19 cellular contexts compared by ENCODE assay signal in genomic region chr9:130661461-130662098, GRCh38. TPM values are rescaled to one million over a fixed set of nuclear protein-coding genes. Genes with fewer than 3 reads are reported as not detected.
DNase-seq lines count a peak whose midpoint lies in the region; ATAC-seq and TF ChIP-seq lines count a peak whose summit lies in the region.
"Had no signal": no experiment of that assay in that cellular context is flagged by ENCODE, and none has a peak within 500 bp of the region (broad histone marks: within the 10 kb centered on the region; RNA-seq: fewer than 3 reads in every experiment).

No MANE protein-coding gene starts in this region.

- peaks cover 0 to 12% (median 3%) of the 10 kb centered on the region in 5 experiments for H3K9me3 Mint-ChIP-seq in brain
- peaks cover 0 to 1% (median 0%) of the 10 kb centered on the region in 11 donors for H3K9me3 Mint-ChIP-seq in naive thymus-derived CD4-positive, alpha-beta T cell
- no peaks in the 10 kb centered on the region for H3K9me3 Mint-ChIP-seq in stimulated activated memory B cell treated with anti-CD40 and anti-IgM and Interleukin-4, amounts not matched to agents 10 μg/mL and 1 μg/mL and 100 μg/mL, for 72 hours

- peaks cover 99% of the 10 kb centered on the region for H3K27me3 Mint-ChIP-seq in brain
- H3K27me3 Mint-ChIP-seq in naive thymus-derived CD4-positive, alpha-beta T cell, result peaks cover 48 to 77% (median 63%) of the 10 kb centered on the region in 5 donors
- peaks cover 94% of the 10 kb centered on the region for H3K27me3 Mint-ChIP-seq in stimulated activated memory B cell treated with anti-CD40 and anti-IgM and Interleukin-4, amounts not matched to agents 10 μg/mL and 1 μg/mL and 100 μg/mL, for 72 hours

- H3K4me3 ChIP-seq in heart right ventricle, result peak overlapping the region in 8 of 10 donors; percentile 27 to 53 (median 38)
- no peak overlapping the region for H3K4me3 ChIP-seq in naive thymus-derived CD4-positive, alpha-beta T cell (ENCODE audit: low read length)
- H3K4me3 ChIP-seq in thoracic aorta, result peak overlapping the region; percentile 69
- H3K4me3 ChIP-seq: lung had no signal

- H3K27me3 ChIP-seq in heart right ventricle, result peaks cover 79 to 100% (median 100%) of the 10 kb centered on the region in 7 donors
- peaks cover 3 to 35% of the 10 kb centered on the region in 2 donors for H3K27me3 ChIP-seq in naive thymus-derived CD4-positive, alpha-beta T cell (ENCODE audit: control insufficient read depth in 2 of 2, insufficient read depth in 2 of 2, low read length in 2 of 2)
- H3K27me3 ChIP-seq in thoracic aorta (replicated peaks; ENCODE audit: insufficient read depth), result peaks cover 20% of the 10 kb centered on the region

- H3K4me1 Mint-ChIP-seq in brain, result peaks cover 38% of the 10 kb centered on the region
- peaks cover 11 to 36% (median 25%) of the 10 kb centered on the region in 7 donors for H3K4me1 Mint-ChIP-seq in naive thymus-derived CD4-positive, alpha-beta T cell
- H3K4me1 Mint-ChIP-seq in stimulated activated memory B cell treated with anti-CD40 and anti-IgM and Interleukin-4, amounts not matched to agents 10 μg/mL and 1 μg/mL and 100 μg/mL, for 72 hours, result peaks cover 47% of the 10 kb centered on the region

- H3K27ac Mint-ChIP-seq in brain, result no peak overlapping the region
- peak overlapping the region in 1 of 9 donors; percentile 29 for H3K27ac Mint-ChIP-seq in naive thymus-derived CD4-positive, alpha-beta T cell
- H3K27ac Mint-ChIP-seq in stimulated activated memory B cell treated with anti-CD40 and anti-IgM and Interleukin-4, amounts not matched to agents 10 μg/mL and 1 μg/mL and 100 μg/mL, for 72 hours, result no peak overlapping the region
- H3K27ac Mint-ChIP-seq: activated naive CD8-positive, alpha-beta T cell had no signal

- peak overlapping the region in 3 of 5 experiments; percentile 20 to 80 (median 73) for H3K4me3 Mint-ChIP-seq in brain
- H3K4me3 Mint-ChIP-seq in naive thymus-derived CD4-positive, alpha-beta T cell, result peak overlapping the region in 6 of 10 donors; percentile 25 to 91 (median 43)
- no peak overlapping the region for H3K4me3 Mint-ChIP-seq in stimulated activated memory B cell treated with anti-CD40 and anti-IgM and Interleukin-4, amounts not matched to agents 10 μg/mL and 1 μg/mL and 100 μg/mL, for 72 hours
- H3K4me3 Mint-ChIP-seq: activated naive CD8-positive, alpha-beta T cell had no signal

- DNase-seq in heart right ventricle (no peak), Right ventricle myocardium superior (no peak), thoracic aorta (ENCODE audit: low spot score) (no peak), GM19238 (ENCODE audit: insufficient read length, low spot score) (no peak), NCI-H1417 treated with DMSO at 0.1 percent for 48 hours (lab: John Stamatoyannopoulos, UW) (no peak)
- DNase-seq in naive thymus-derived CD4-positive, alpha-beta T cell, result no peak
- DNase-seq: activated CD8-positive, alpha-beta memory T cell treated with anti-CD3 and anti-CD28 coated beads, Interleukin-2, amount 50 U/mL, for 4 hours; head of caudate nucleus; NCI-H226; nucleus accumbens; SW 1271 had no signal

- H3K27ac ChIP-seq in heart right ventricle (no peak overlapping the region), thoracic aorta (no peak overlapping the region)
- H3K27ac ChIP-seq in naive thymus-derived CD4-positive, alpha-beta T cell (ENCODE audit: low read depth, low read length), result no peak overlapping the region
- H3K27ac ChIP-seq: tibial nerve had no signal

- intact Hi-C loops in heart right ventricle (cut with DNase I), result no loop called here
- intact Hi-C loops in Right ventricle myocardium superior (cut with DNase I), result no loop called here
- intact Hi-C loops in naive thymus-derived CD4-positive, alpha-beta T cell (cut with micrococcal nuclease), result no loop called here

- 3% methylated on average over 47 of the region's 47 CpGs for WGBS in heart right ventricle, 2 donors

- H3K36me3 ChIP-seq in heart right ventricle, result no peaks in the 10 kb centered on the region
- no peaks in the 10 kb centered on the region for H3K36me3 ChIP-seq in naive thymus-derived CD4-positive, alpha-beta T cell (ENCODE audit: control insufficient read depth in 2 of 3, insufficient read depth in 3 of 3, low read length in 3 of 3)
- H3K36me3 ChIP-seq in thoracic aorta, result no peaks in the 10 kb centered on the region

- ATAC-seq in heart right ventricle (no peak), Right ventricle myocardium superior (ENCODE audit: poor library complexity) (no peak), thoracic aorta (ENCODE audit: insufficient number of reproducible peaks, low FRiP score, low read depth) (no peak)
- no peak for ATAC-seq in naive thymus-derived CD4-positive, alpha-beta T cell
- ATAC-seq in stimulated activated memory B cell treated with anti-CD40 and anti-IgM and Interleukin-4, amounts not matched to agents 10 μg/mL and 1 μg/mL and 100 μg/mL, for 72 hours, result no peak

- no peaks in the 10 kb centered on the region for H3K36me3 Mint-ChIP-seq in brain
- H3K36me3 Mint-ChIP-seq in naive thymus-derived CD4-positive, alpha-beta T cell, result peaks cover 0 to 4% (median 0%) of the 10 kb centered on the region in 5 donors
- H3K36me3 Mint-ChIP-seq in stimulated activated memory B cell treated with anti-CD40 and anti-IgM and Interleukin-4, amounts not matched to agents 10 μg/mL and 1 μg/mL and 100 μg/mL, for 72 hours, result peaks cover 5% of the 10 kb centered on the region
- H3K36me3 Mint-ChIP-seq: activated naive CD8-positive, alpha-beta T cell had no signal

- no peak for TF ChIP-seq CTCF in heart right ventricle (IDR thresholded peaks at IDR 0.05)
- TF ChIP-seq CTCF in brain (conservative IDR thresholded peaks at IDR 0.05), result no peak
- TF ChIP-seq CTCF in thoracic aorta (IDR thresholded peaks at IDR 0.05), result no peak

- CTCF ChIA-PET in naive thymus-derived CD4-positive, alpha-beta T cell (lab: Charles Lee), result no interaction called here

- H3K9me3 ChIP-seq in heart right ventricle, result no peaks in the 10 kb centered on the region
- no peaks in the 10 kb centered on the region for H3K9me3 ChIP-seq in naive thymus-derived CD4-positive, alpha-beta T cell (ENCODE audit: control insufficient read depth in 2 of 3, low read length in 3 of 3)
- H3K9me3 ChIP-seq in thoracic aorta, result no peaks in the 10 kb centered on the region

- H3K4me1 ChIP-seq in heart right ventricle (peaks cover 24 to 71% (median 66%) of the 10 kb centered on the region in 9 donors), thoracic aorta (ENCODE audit: control insufficient read depth in 1 of 2, low read depth in 2 of 2) (peaks cover 42 to 70% of the 10 kb centered on the region in 2 donors)
- H3K4me1 ChIP-seq in naive thymus-derived CD4-positive, alpha-beta T cell (ENCODE audit: control insufficient read depth in 2 of 2, insufficient read depth in 2 of 2, low read length in 2 of 2), result peaks cover 6 to 18% of the 10 kb centered on the region in 2 donors

- POLR2A ChIA-PET in naive thymus-derived CD4-positive, alpha-beta T cell (lab: Charles Lee), result no interaction called here

RNA-seq across cellular contexts. Expression of gene PRDM12, which starts 2.8 kb away (rescaled TPM):
- total RNA-seq in heart right ventricle (not detected), Right ventricle myocardium superior (not detected), thoracic aorta (not detected)
- polyA plus RNA-seq in heart right ventricle (under 1 TPM in 1 of 2 donors, not detected in 1; 0.01 TPM), brain (ENCODE audit: insufficient read depth, low read depth, low replicate concordance) (0.17 TPM)
- total RNA-seq in naive thymus-derived CD4-positive, alpha-beta T cell, result not detected
- under 1 TPM in 1 of 2 donors, not detected in 1; 0.07 TPM for polyA plus RNA-seq in naive thymus-derived CD4-positive, alpha-beta T cell
- total RNA-seq: Daoy, epithelial cell of proximal tubule, HT-29, tibial nerve had no signal

RNA-seq across cellular contexts. Expression of gene EXOSC2, which starts 32.0 kb away (rescaled TPM):
- 10 to 100 TPM; 11.9 to 17.7 (median 13.1) TPM for total RNA-seq in heart right ventricle
- 10 to 100 TPM; 10.8 to 15.0 TPM for polyA plus RNA-seq in heart right ventricle
- 10.9 TPM for total RNA-seq in Right ventricle myocardium superior
- polyA plus RNA-seq in brain (ENCODE audit: insufficient read depth, low read depth, low replicate concordance), result 33.7 TPM
- 10 to 100 TPM; 44.2 to 60.7 (median 59.5) TPM for total RNA-seq in naive thymus-derived CD4-positive, alpha-beta T cell
- polyA plus RNA-seq in naive thymus-derived CD4-positive, alpha-beta T cell, result 10 to 100 TPM; 31.4 to 39.9 TPM
- 10 to 100 TPM; 12.3 to 33.3 TPM for total RNA-seq in thoracic aorta
